In genomic region chr3:16536996-16537395, GRCh38 we compare ENCODE assay signal across 2 cellular contexts.
TF ChIP-seq lines count a peak whose summit lies in the region.

No MANE protein-coding gene starts in this region.

TF ChIP-seq in HEK293, 187 proteins besides CTCF, POLR2A, EP300 and RAD21 (continued from another document):
- TF ChIP-seq ZNF548 (tag by site-specific recombination; IDR thresholded peaks at IDR 0.05) (no peak), HOXD13 (CRISPR knock-in tag; IDR thresholded peaks at IDR 0.05; ENCODE audit: borderline replicate concordance) (no peak), ZNF48 (tag by site-specific recombination; IDR thresholded peaks at IDR 0.05) (no peak), ZBTB17 (tag by site-specific recombination; IDR thresholded peaks at IDR 0.05) (no peak), ZNF366 (tag by site-specific recombination; conservative IDR thresholded peaks at IDR 0.05) (no peak)

TF ChIP-seq in K562, 482 proteins besides CTCF, POLR2A, EP300 and RAD21 (continued from another document):
- TF ChIP-seq ZNF449 (CRISPR knock-in tag; IDR thresholded peaks at IDR 0.05) (no peak), MAX (CRISPR knock-in tag; IDR thresholded peaks at IDR 0.05) (no peak), ZNF253 (CRISPR knock-in tag; conservative IDR thresholded peaks at IDR 0.05) (no peak), HDGF (IDR thresholded peaks at IDR 0.05) (no peak)
